19 cellular contexts compared by ENCODE assay signal in the genomic region with DNA sequence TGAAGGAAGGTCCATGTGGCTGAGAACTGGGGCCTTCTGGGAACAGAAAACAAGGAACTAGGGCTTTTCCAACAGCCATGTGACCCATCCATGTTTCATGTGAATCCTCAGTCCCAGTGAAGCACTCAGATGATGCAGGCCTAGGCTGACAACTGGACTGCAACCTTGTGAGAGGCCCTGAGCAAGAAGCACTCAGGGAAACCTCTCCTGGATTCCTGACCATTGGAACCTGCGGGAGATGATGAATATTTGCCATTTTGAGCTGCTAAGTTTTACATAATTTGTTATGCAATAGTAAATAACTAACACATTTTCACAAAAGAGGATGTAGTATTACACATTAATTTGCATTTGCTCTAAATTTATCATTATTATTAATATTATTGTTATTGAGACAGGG. TPM values are rescaled to one million over a fixed set of nuclear protein-coding genes. Genes with fewer than 3 reads are reported as not detected.
A peak's percentile ranks its signal among the peaks of the same experiment; 100 is the strongest.
DNase-seq lines count a peak whose midpoint lies in the region; ATAC-seq and TF ChIP-seq lines count a peak whose summit lies in the region.
"Had no signal": no experiment of that assay in that cellular context is flagged by ENCODE, and none has a peak within 500 bp of the region (broad histone marks: within the 10 kb centered on the region; RNA-seq: fewer than 3 reads in every experiment).

No MANE protein-coding gene starts in this region.

- in situ Hi-C loops in mammary epithelial cell (cut with MboI; ENCODE audit: low sequenced_read_pairs in 2 of 2) = no loop called here

- no peak overlapping the region for H3K4me3 Mint-ChIP-seq in activated CD8-positive, alpha-beta memory T cell treated with anti-CD3 and anti-CD28 coated beads, Interleukin-2, amount 10 ng/mL, durations not matched to agents 7 days and 5 days
- H3K4me3 Mint-ChIP-seq in activated CD8-positive, alpha-beta T cell treated with anti-CD3 and anti-CD28 coated beads for 36 hours = no peak overlapping the region
- H3K4me3 Mint-ChIP-seq: CD8-positive, alpha-beta T cell; GM23338; HFFc6 had no signal

- H3K27me3 Mint-ChIP-seq in activated CD8-positive, alpha-beta memory T cell treated with anti-CD3 and anti-CD28 coated beads, Interleukin-2, amount 10 ng/mL, durations not matched to agents 7 days and 5 days = peaks cover 70% of the 10 kb centered on the region
- peaks cover 34% of the 10 kb centered on the region for H3K27me3 Mint-ChIP-seq in activated CD8-positive, alpha-beta T cell treated with anti-CD3 and anti-CD28 coated beads for 36 hours

- no peak for DNase-seq in mammary epithelial cell
- no peak for DNase-seq in breast epithelium (ENCODE audit: low spot score in 2 of 2)
- DNase-seq in RWPE1 (ENCODE audit: low spot score) = no peak
- peak; percentile 55 for DNase-seq in esophagus muscularis mucosa (ENCODE audit: extremely low spot score)
- DNase-seq in activated CD8-positive, alpha-beta memory T cell treated with anti-CD3 and anti-CD28 coated beads, Interleukin-2, amount 10 ng/mL, durations not matched to agents 7 days and 5 days = no peak
- DNase-seq in body of pancreas = no peak
- no peak for DNase-seq in activated CD8-positive, alpha-beta T cell treated with anti-CD3 and anti-CD28 coated beads for 36 hours
- DNase-seq: 8988T; Calu3; CD8-positive, alpha-beta T cell; HFFc6; IMR-90 had no signal

- BruUV-seq in mammary epithelial cell (replicated peaks; lab: Mats Ljungman, UMichigan) = no TSS peak

- peaks cover 3% of the 10 kb centered on the region for H3K36me3 Mint-ChIP-seq in activated CD8-positive, alpha-beta memory T cell treated with anti-CD3 and anti-CD28 coated beads, Interleukin-2, amount 10 ng/mL, durations not matched to agents 7 days and 5 days
- peaks cover 4% of the 10 kb centered on the region for H3K36me3 Mint-ChIP-seq in activated CD8-positive, alpha-beta T cell treated with anti-CD3 and anti-CD28 coated beads for 36 hours (ENCODE audit: low read depth)

- no peak overlapping the region for H3K4me2 ChIP-seq in mammary epithelial cell (ENCODE audit: insufficient read depth, low read depth, low read length)
- H3K4me2 ChIP-seq: BLaER1, GM23338 had no signal

- dilution Hi-C loops in mammary epithelial cell (cut with HindIII; ENCODE audit: low sequenced_read_pairs) = no loop called here

- no peak for ATAC-seq in activated CD8-positive, alpha-beta memory T cell treated with anti-CD3 and anti-CD28 coated beads, Interleukin-2, amount 10 ng/mL, durations not matched to agents 7 days and 5 days
- ATAC-seq in body of pancreas = no peak
- ATAC-seq in activated CD8-positive, alpha-beta T cell treated with anti-CD3 and anti-CD28 coated beads for 36 hours = no peak
- ATAC-seq: CD8-positive, alpha-beta T cell; GM23338; HCT116 had no signal

- H3K79me2 ChIP-seq in mammary epithelial cell (ENCODE audit: insufficient read depth, low read length) = peaks cover 23% of the 10 kb centered on the region

- H3K9me3 Mint-ChIP-seq in activated CD8-positive, alpha-beta memory T cell treated with anti-CD3 and anti-CD28 coated beads, Interleukin-2, amount 10 ng/mL, durations not matched to agents 7 days and 5 days (ENCODE audit: low read depth) = peaks cover 10% of the 10 kb centered on the region
- H3K9me3 Mint-ChIP-seq in activated CD8-positive, alpha-beta T cell treated with anti-CD3 and anti-CD28 coated beads for 36 hours = peaks cover 15% of the 10 kb centered on the region

- no peak overlapping the region for H3K4me3 ChIP-seq in mammary epithelial cell (replicated peaks in 1 of 3; ENCODE audit: insufficient read depth in 1 of 3, low read depth in 2 of 3, low read length in 3 of 3)
- no peak overlapping the region for H3K4me3 ChIP-seq in breast epithelium
- H3K4me3 ChIP-seq in esophagus muscularis mucosa = no peak overlapping the region
- H3K4me3 ChIP-seq in body of pancreas = no peak overlapping the region
- H3K4me3 ChIP-seq: BLaER1, GM23338 had no signal

- H3K27me3 ChIP-seq in mammary epithelial cell (ENCODE audit: insufficient read depth, low read length) = no peaks in the 10 kb centered on the region
- peaks cover 0 to 5% of the 10 kb centered on the region in 2 donors for H3K27me3 ChIP-seq in breast epithelium
- peaks cover 0 to 28% (median 0%) of the 10 kb centered on the region in 4 donors for H3K27me3 ChIP-seq in esophagus muscularis mucosa
- H3K27me3 ChIP-seq in body of pancreas = no peaks in the 10 kb centered on the region

- H3K4me1 Mint-ChIP-seq in activated CD8-positive, alpha-beta memory T cell treated with anti-CD3 and anti-CD28 coated beads, Interleukin-2, amount 10 ng/mL, durations not matched to agents 7 days and 5 days = peaks cover 12% of the 10 kb centered on the region
- H3K4me1 Mint-ChIP-seq in activated CD8-positive, alpha-beta T cell treated with anti-CD3 and anti-CD28 coated beads for 36 hours (ENCODE audit: low read depth) = peaks cover 9% of the 10 kb centered on the region

- H3K4me1 ChIP-seq in mammary epithelial cell (ENCODE audit: insufficient read depth, low read length) (peaks cover 21% of the 10 kb centered on the region), breast epithelium (no peaks in the 10 kb centered on the region), esophagus muscularis mucosa (peaks cover 6 to 20% (median 17%) of the 10 kb centered on the region in 4 donors), body of pancreas (peaks cover 31% of the 10 kb centered on the region)
- H3K4me1 ChIP-seq: BLaER1 had no signal

- no peak for TF ChIP-seq EP300 in esophagus muscularis mucosa (IDR thresholded peaks at IDR 0.05)

- TF ChIP-seq POLR2A in breast epithelium (IDR thresholded peaks at IDR 0.05) = no peak
- no peak for TF ChIP-seq POLR2A in esophagus muscularis mucosa (IDR thresholded peaks at IDR 0.05; ENCODE audit: low read depth)
- no peak for TF ChIP-seq POLR2A in body of pancreas (IDR thresholded peaks at IDR 0.05)

- H3K9me3 ChIP-seq in mammary epithelial cell (replicated peaks; ENCODE audit: insufficient read depth, low read length) = no peaks in the 10 kb centered on the region
- H3K9me3 ChIP-seq in breast epithelium = no peaks in the 10 kb centered on the region
- H3K9me3 ChIP-seq in esophagus muscularis mucosa = no peaks in the 10 kb centered on the region
- H3K9me3 ChIP-seq in body of pancreas = no peaks in the 10 kb centered on the region

- peak overlapping the region; percentile 53 for H3K27ac ChIP-seq in mammary epithelial cell (ENCODE audit: insufficient read depth, low read depth, low read length)
- no peak overlapping the region for H3K27ac ChIP-seq in breast epithelium
- H3K27ac ChIP-seq in RWPE1 = peak overlapping the region; percentile 29; the same call in 1 of the 2 replicates
- no peak overlapping the region for H3K27ac ChIP-seq in esophagus muscularis mucosa (replicated peaks in 1 of 4)
- no peak overlapping the region for H3K27ac ChIP-seq in body of pancreas
- H3K27ac ChIP-seq: BLaER1, HL-60 had no signal

- H4K20me1 ChIP-seq in mammary epithelial cell (ENCODE audit: insufficient read depth, low read length) = no peaks in the 10 kb centered on the region
- H4K20me1 ChIP-seq: BLaER1 had no signal

- H2AFZ ChIP-seq in mammary epithelial cell (ENCODE audit: low read depth, low read length) = no peak overlapping the region
- H2AFZ ChIP-seq: GM23338 had no signal

- WGBS in mammary epithelial cell (ENCODE audit: low coverage, missing lambda C conversion rate) = 100% methylated on average over 1 of the region's 1 CpG
- WGBS in esophagus muscularis mucosa = 91% methylated on average over 1 of the region's 1 CpG
- WGBS in body of pancreas, 2 donors = 93 to 100% methylated on average over 1 of the region's 1 CpG

- intact Hi-C loops in mammary epithelial cell (cut with micrococcal nuclease) = no loop called here
- intact Hi-C loops in breast epithelium (cut with DNase I; ENCODE audit: low total_unique reads) = no loop called here
- intact Hi-C loops in esophagus muscularis mucosa (cut with DNase I) = no loop called here
- intact Hi-C loops in body of pancreas (cut with DNase I) = no loop called here
- intact Hi-C loops in activated CD8-positive, alpha-beta T cell treated with anti-CD3 and anti-CD28 coated beads for 36 hours (cut with micrococcal nuclease) = no loop called here

- POLR2A ChIA-PET in RWPE1 (lab: Yijun Ruan, JAX; ENCODE audit: low non-redundant PET) = no interaction called here
- POLR2A ChIA-PET in activated CD8-positive, alpha-beta T cell treated with anti-CD3 and anti-CD28 coated beads for 36 hours (lab: Charles Lee) = no interaction called here

- no peak overlapping the region for H3K27ac Mint-ChIP-seq in activated CD8-positive, alpha-beta memory T cell treated with anti-CD3 and anti-CD28 coated beads, Interleukin-2, amount 10 ng/mL, durations not matched to agents 7 days and 5 days
- H3K27ac Mint-ChIP-seq in activated CD8-positive, alpha-beta T cell treated with anti-CD3 and anti-CD28 coated beads for 36 hours = no peak overlapping the region
- H3K27ac Mint-ChIP-seq: CD8-positive, alpha-beta T cell; GM23338; HFFc6 had no signal

- TF ChIP-seq CTCF in mammary epithelial cell (conservative IDR thresholded peaks at IDR 0.05 in 1 of 2, IDR thresholded peaks at IDR 0.05 in 1 of 2; ENCODE audit: extremely low read depth in 1 of 2, insufficient read depth in 1 of 2, low read depth in 1 of 2, low read length in 2 of 2) (no peak), breast epithelium (IDR thresholded peaks at IDR 0.05) (no peak), RWPE1 (conservative IDR thresholded peaks at IDR 0.05; ENCODE audit: low read depth) (no peak), esophagus muscularis mucosa (IDR thresholded peaks at IDR 0.05) (no peak), body of pancreas (IDR thresholded peaks at IDR 0.05) (no peak)
- TF ChIP-seq CTCF in activated CD8-positive, alpha-beta T cell treated with anti-CD3 and anti-CD28 coated beads for 36 hours (IDR thresholded peaks at IDR 0.05) = no peak

- CTCF ChIA-PET in mammary epithelial cell (lab: Charles Lee; ENCODE audit: low non-redundant PET) = no interaction called here
- CTCF ChIA-PET in RWPE1 (lab: Yijun Ruan, JAX) = no interaction called here
- CTCF ChIA-PET in activated CD8-positive, alpha-beta memory T cell treated with anti-CD3 and anti-CD28 coated beads, Interleukin-2, amount 10 ng/mL, durations not matched to agents 7 days and 5 days (lab: Charles Lee) = no interaction called here
- CTCF ChIA-PET in activated CD8-positive, alpha-beta T cell treated with anti-CD3 and anti-CD28 coated beads for 36 hours (lab: Charles Lee) = interaction anchor here (1.4 kb wide), 1 partner anchor 136 kb away, joined by 3 read pairs; no protein-coding TSS in a partner anchor

- H3K9ac ChIP-seq in mammary epithelial cell (ENCODE audit: insufficient read depth, low read length) = no peak overlapping the region
- H3K9ac ChIP-seq: BLaER1 had no signal

- no peaks in the 10 kb centered on the region for H3K36me3 ChIP-seq in mammary epithelial cell (ENCODE audit: insufficient read depth, low read length)
- H3K36me3 ChIP-seq in breast epithelium = no peaks in the 10 kb centered on the region
- no peaks in the 10 kb centered on the region for H3K36me3 ChIP-seq in esophagus muscularis mucosa
- H3K36me3 ChIP-seq in body of pancreas (replicated peaks in 1 of 2; ENCODE audit: insufficient read depth in 1 of 2, low read depth in 2 of 2) = no peaks in the 10 kb centered on the region
- H3K36me3 ChIP-seq: BLaER1 had no signal

RNA-seq across cellular contexts. Expression of a gene that starts 38.4 kb away (rescaled TPM):
- total RNA-seq in mammary epithelial cell (under 1 TPM in 1 of 2 donors, not detected in 1; 0.33 TPM), breast epithelium (not detected), esophagus muscularis mucosa (not detected), body of pancreas (under 1 TPM in 1 of 2 donors, not detected in 1; 0.78 TPM)
- 2.7 TPM for polyA plus RNA-seq in mammary epithelial cell
- polyA minus RNA-seq in mammary epithelial cell = not detected
- under 1 TPM; 0.66 to 0.85 TPM for total RNA-seq in activated CD8-positive, alpha-beta memory T cell treated with anti-CD3 and anti-CD28 coated beads, Interleukin-2, amount 10 ng/mL, durations not matched to agents 7 days and 5 days
- total RNA-seq in activated CD8-positive, alpha-beta T cell treated with anti-CD3 and anti-CD28 coated beads for 36 hours = 1 to 10 TPM; 3.0 to 3.8 TPM
- total RNA-seq: A673, HT1080, IMR-90 had no signal
- polyA plus RNA-seq: AG04450, IMR-90 had no signal

Comparison
In these comparisons a context has a peak if more than half of its experiments do, and no peak if none do; other contexts are left out.
1. H3K27ac ChIP-seq: peak in mammary epithelial cell (single experiment) and RWPE1 (single experiment); none in breast epithelium (0 of 2), esophagus muscularis mucosa (0 of 4) and body of pancreas (0 of 4).